In the genomic region with DNA sequence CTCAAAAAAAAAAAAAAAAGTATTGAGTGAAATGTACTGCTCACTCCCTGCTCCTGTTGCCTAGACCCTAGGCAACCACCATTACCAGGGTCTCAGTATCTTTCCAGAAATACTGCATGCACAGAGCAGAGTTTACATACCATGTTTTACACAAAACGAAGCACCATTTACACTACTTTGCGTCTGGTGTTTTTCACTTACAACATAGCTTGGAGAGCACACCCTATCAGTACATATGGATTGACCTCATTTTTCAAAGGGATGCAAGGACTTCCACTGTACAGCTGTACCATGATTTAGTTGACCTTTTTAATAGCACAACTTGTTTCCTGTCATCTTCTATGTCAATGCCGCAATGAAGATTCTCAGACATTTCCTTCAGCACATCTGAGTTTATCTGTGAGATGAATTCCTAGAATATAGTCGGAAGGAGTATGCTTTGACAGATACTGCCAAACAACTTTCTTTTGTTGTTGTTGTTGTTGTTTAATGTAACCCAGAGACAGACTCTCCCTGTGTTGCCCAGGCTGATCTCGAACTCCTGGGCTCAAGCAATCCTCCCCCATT, we compare ENCODE assay signal across 11 cellular contexts. TPM values are rescaled to one million over a fixed set of nuclear protein-coding genes. Genes with fewer than 3 reads are reported as not detected.
DNase-seq lines count a peak whose midpoint lies in the region; ATAC-seq and TF ChIP-seq lines count a peak whose summit lies in the region.
"Had no signal": no experiment of that assay in that cellular context is flagged by ENCODE, and none has a peak within 500 bp of the region (broad histone marks: within the 10 kb centered on the region; RNA-seq: fewer than 3 reads in every experiment).

No MANE protein-coding gene starts in this region.

- H3K79me2 ChIP-seq in MM.1S (ENCODE audit: low read length): peaks cover 95% of the 10 kb centered on the region

- peak overlapping the region; percentile 19 for H3K4me2 ChIP-seq in MM.1S (ENCODE audit: low read depth, low read length)

- H3K27ac Mint-ChIP-seq in CD4-positive, alpha-beta T cell: peak overlapping the region; percentile 93
- H3K27ac Mint-ChIP-seq in central memory CD8-positive, alpha-beta T cell (ENCODE audit: low read depth): peak overlapping the region; percentile 99
- peak overlapping the region; percentile 75 for H3K27ac Mint-ChIP-seq in osteocyte (ENCODE audit: unreplicated experiment)

- H3K36me3 ChIP-seq in MM.1S (replicated peaks; ENCODE audit: insufficient read depth, low read length): peaks cover 13% of the 10 kb centered on the region

- POLR2A ChIA-PET in CD4-positive, alpha-beta T cell (lab: Charles Lee): interaction anchor here (44.0 kb wide), 1 partner anchor 26 kb away, joined by 1847 read pairs; no protein-coding TSS in a partner anchor

- H3K9me2 ChIP-seq in MM.1S (replicated peaks; ENCODE audit: insufficient read depth, low read length): no peaks in the 10 kb centered on the region

- H2AFZ ChIP-seq in MM.1S (ENCODE audit: low read length): no peak overlapping the region

- H3K4me1 ChIP-seq in MM.1S (ENCODE audit: low read length): peaks cover 55% of the 10 kb centered on the region

- H3K27me3 ChIP-seq in CD4-positive, alpha-beta T cell (ENCODE audit: control insufficient read depth, insufficient read depth, low read length): no peaks in the 10 kb centered on the region
- no peaks in the 10 kb centered on the region for H3K27me3 ChIP-seq in MM.1S (replicated peaks; ENCODE audit: insufficient read depth, low read length)

- no peaks in the 10 kb centered on the region for H3K27me3 Mint-ChIP-seq in CD4-positive, alpha-beta T cell
- no peaks in the 10 kb centered on the region for H3K27me3 Mint-ChIP-seq in central memory CD8-positive, alpha-beta T cell
- no peaks in the 10 kb centered on the region for H3K27me3 Mint-ChIP-seq in osteocyte (ENCODE audit: unreplicated experiment)

- H3K9me3 ChIP-seq in CD4-positive, alpha-beta T cell (ENCODE audit: control insufficient read depth, low read length): no peaks in the 10 kb centered on the region
- no peaks in the 10 kb centered on the region for H3K9me3 ChIP-seq in MM.1S (replicated peaks; ENCODE audit: insufficient read depth, low read length)

- no peak for TF ChIP-seq CTCF in CD4-positive, alpha-beta T cell (IDR thresholded peaks at IDR 0.05)
- TF ChIP-seq CTCF in MM.1S (IDR thresholded peaks at IDR 0.05; ENCODE audit: low read length) (no peak), osteocyte (IDR thresholded peaks at IDR 0.05) (no peak)

- H3K4me3 ChIP-seq in MM.1S (ENCODE audit: low read length): no peak overlapping the region

- peaks cover 87% of the 10 kb centered on the region for H3K36me3 Mint-ChIP-seq in CD4-positive, alpha-beta T cell (ENCODE audit: low read depth)
- H3K36me3 Mint-ChIP-seq in central memory CD8-positive, alpha-beta T cell (ENCODE audit: insufficient read depth): peaks cover 65% of the 10 kb centered on the region
- peaks cover 26% of the 10 kb centered on the region for H3K36me3 Mint-ChIP-seq in osteocyte (ENCODE audit: unreplicated experiment)

- H3K9ac ChIP-seq in MM.1S (ENCODE audit: low read length): no peak overlapping the region

- peaks cover 86% of the 10 kb centered on the region for H3K4me1 Mint-ChIP-seq in CD4-positive, alpha-beta T cell (ENCODE audit: low read depth)
- H3K4me1 Mint-ChIP-seq in central memory CD8-positive, alpha-beta T cell: peaks cover 86% of the 10 kb centered on the region
- H3K4me1 Mint-ChIP-seq in osteocyte (ENCODE audit: unreplicated experiment): peaks cover 79% of the 10 kb centered on the region

- no peaks in the 10 kb centered on the region for H3K9me3 Mint-ChIP-seq in CD4-positive, alpha-beta T cell
- no peaks in the 10 kb centered on the region for H3K9me3 Mint-ChIP-seq in central memory CD8-positive, alpha-beta T cell
- no peaks in the 10 kb centered on the region for H3K9me3 Mint-ChIP-seq in osteocyte (ENCODE audit: unreplicated experiment)

- peaks cover 15% of the 10 kb centered on the region; the same call in 1 of the 2 replicates for H4K20me1 ChIP-seq in MM.1S (ENCODE audit: insufficient read depth, low read length)

- intact Hi-C loops in CD4-positive, alpha-beta T cell (cut with DNase I, micrococcal nuclease): no loop called here

- peak overlapping the region; percentile 84 for H3K4me3 Mint-ChIP-seq in CD4-positive, alpha-beta T cell
- H3K4me3 Mint-ChIP-seq in central memory CD8-positive, alpha-beta T cell: peak overlapping the region; percentile 96
- no peak overlapping the region for H3K4me3 Mint-ChIP-seq in osteocyte (ENCODE audit: unreplicated experiment)

- H3K27ac ChIP-seq in CD4-positive, alpha-beta T cell (ENCODE audit: low read depth, low read length): peak overlapping the region; percentile 95
- no peak overlapping the region; the same call in 1 of the 2 replicates for H3K27ac ChIP-seq in MM.1S (ENCODE audit: low read length)

- CTCF ChIA-PET in CD4-positive, alpha-beta T cell (lab: Charles Lee): interaction anchor here (0.7 to 1.1 kb wide), 2 partner anchors 14 to 89 kb away, joined by 3 read pairs; no protein-coding TSS in a partner anchor

- no peak for DNase-seq in CD4-positive, alpha-beta T cell
- DNase-seq in MM.1S: no peak
- DNase-seq in central memory CD8-positive, alpha-beta T cell (ENCODE audit: low spot score in 2 of 2): no peak
- DNase-seq in osteocyte (ENCODE audit: extremely low spot score, unreplicated experiment): no peak
- DNase-seq in NCI-H69 (lab: John Stamatoyannopoulos, UW): no peak
- no peak for DNase-seq in pons (ENCODE audit: low spot score)
- no peak for DNase-seq in T1000 (lab: John Stamatoyannopoulos, UW)
- DNase-seq in RKO (ENCODE audit: low spot score): no peak
- DNase-seq: activated CD4-positive, CD25-positive, alpha-beta regulatory T cell treated with anti-CD3 and anti-CD28 coated beads, Interleukin-2, amount 50 U/mL, for 72 hours; left colon; Right ventricle myocardium superior had no signal

- peaks cover 71% of the 10 kb centered on the region for H3F3A ChIP-seq in MM.1S (ENCODE audit: insufficient read depth, low read length)

- ATAC-seq in CD4-positive, alpha-beta T cell (ENCODE audit: poor library complexity): no peak
- ATAC-seq in central memory CD8-positive, alpha-beta T cell (replicated peaks; ENCODE audit: extremely low read depth, poor library complexity, severe bottlenecking): no peak
- ATAC-seq: left colon had no signal

RNA-seq across cellular contexts. Expression of gene MYH9, which starts 6.2 kb away (rescaled TPM):
- total RNA-seq in CD4-positive, alpha-beta T cell: 100 to 1,000 TPM; 901 to 925 TPM
- total RNA-seq in osteocyte: 938 and 1,044 TPM in 2 replicates
